ENCODE assay signal across 15 cellular contexts in genomic region chr4:177047851-177048174, GRCh38.
DNase-seq lines count a peak whose midpoint lies in the region; ATAC-seq and TF ChIP-seq lines count a peak whose summit lies in the region.
"Had no signal": no experiment of that assay in that cellular context is flagged by ENCODE, and none has a peak within 500 bp of the region (broad histone marks: within the 10 kb centered on the region; RNA-seq: fewer than 3 reads in every experiment).

No MANE protein-coding gene starts in this region.

- no peak for ATAC-seq in activated naive CD8-positive, alpha-beta T cell treated with anti-CD3 and anti-CD28 coated beads, Interleukin-2, amount 50 U/mL, for 24 hours

- H3K36me3 Mint-ChIP-seq in mesothelial cell of epicardium: no peaks in the 10 kb centered on the region
- no peaks in the 10 kb centered on the region for H3K36me3 Mint-ChIP-seq in activated naive CD8-positive, alpha-beta T cell treated with anti-CD3 and anti-CD28 coated beads, Interleukin-2, amount 50 U/mL, for 24 hours (ENCODE audit: low read depth)
- H3K36me3 Mint-ChIP-seq: naive B cell had no signal

- H3K4me3 Mint-ChIP-seq in mesothelial cell of epicardium: no peak overlapping the region
- H3K4me3 Mint-ChIP-seq in activated naive CD8-positive, alpha-beta T cell treated with anti-CD3 and anti-CD28 coated beads, Interleukin-2, amount 50 U/mL, for 24 hours: no peak overlapping the region
- H3K4me3 Mint-ChIP-seq: activated B cell treated with CpG ODN at 0.5 μM for 24 hours, naive B cell had no signal

- peaks cover 20% of the 10 kb centered on the region for H3K27me3 Mint-ChIP-seq in mesothelial cell of epicardium (ENCODE audit: low read depth)
- no peaks in the 10 kb centered on the region for H3K27me3 Mint-ChIP-seq in activated naive CD8-positive, alpha-beta T cell treated with anti-CD3 and anti-CD28 coated beads, Interleukin-2, amount 50 U/mL, for 24 hours
- H3K27me3 Mint-ChIP-seq: activated B cell treated with CpG ODN at 0.5 μM for 24 hours had no signal

- DNase-seq in NCI-H526 (lab: John Stamatoyannopoulos, UW) (peak; percentile 4 to 36), NCI-H526 treated with DMSO at 0.1 percent for 48 hours (lab: John Stamatoyannopoulos, UW) (no peak), RPMI7951 (ENCODE audit: low read depth) (peak; percentile 29), fibroblast of pulmonary artery (ENCODE audit: low read depth) (peak; percentile 6), superior temporal gyrus (ENCODE audit: extremely low spot score) (peak; percentile 22), mesothelial cell of epicardium (ENCODE audit: low spot score in 2 of 2, unreplicated experiment in 2 of 2) (no peak), NCI-H510A (lab: John Stamatoyannopoulos, UW) (no peak)
- DNase-seq in activated naive CD8-positive, alpha-beta T cell treated with anti-CD3 and anti-CD28 coated beads, Interleukin-2, amount 50 U/mL, for 24 hours: no peak
- DNase-seq: activated B cell treated with CpG ODN at 0.5 μM for 24 hours, DMS79, NCI-H524 treated with DMSO at 0.1 percent for 48 hours had no signal

- no peaks in the 10 kb centered on the region for H3K9me3 Mint-ChIP-seq in mesothelial cell of epicardium
- H3K9me3 Mint-ChIP-seq in activated naive CD8-positive, alpha-beta T cell treated with anti-CD3 and anti-CD28 coated beads, Interleukin-2, amount 50 U/mL, for 24 hours: no peaks in the 10 kb centered on the region
- H3K9me3 Mint-ChIP-seq: activated B cell treated with CpG ODN at 0.5 μM for 24 hours; activated T-helper 2 cell treated with anti-CD3 and anti-CD28 coated beads, Interferon-gamma antibody, Interleukin-2, Interleukin-4, amounts not matched to agents 10 μg/mL and 5 μg/mL and 100 μg/mL, durations not matched to agents 14 hours and 24 hours and 36 hours had no signal

- TF ChIP-seq CTCF in fibroblast of pulmonary artery (IDR thresholded peaks at IDR 0.05; ENCODE audit: low read length, missing control alignments): no peak
- TF ChIP-seq CTCF in mesothelial cell of epicardium (IDR thresholded peaks at IDR 0.05; ENCODE audit: unreplicated experiment): no peak

- no peak overlapping the region for H3K4me3 ChIP-seq in fibroblast of pulmonary artery (replicated peaks; ENCODE audit: low read depth, low read length)
- H3K4me3 ChIP-seq: MG63, thyroid gland had no signal

- no peak overlapping the region for H3K27ac Mint-ChIP-seq in mesothelial cell of epicardium
- no peak overlapping the region for H3K27ac Mint-ChIP-seq in activated naive CD8-positive, alpha-beta T cell treated with anti-CD3 and anti-CD28 coated beads, Interleukin-2, amount 50 U/mL, for 24 hours
- H3K27ac Mint-ChIP-seq: activated B cell treated with CpG ODN at 0.5 μM for 24 hours; activated T-helper 2 cell treated with anti-CD3 and anti-CD28 coated beads, Interferon-gamma antibody, Interleukin-2, Interleukin-4, amounts not matched to agents 10 μg/mL and 5 μg/mL and 100 μg/mL, durations not matched to agents 14 hours and 24 hours and 36 hours; naive B cell had no signal

- peaks cover 6% of the 10 kb centered on the region for H3K4me1 Mint-ChIP-seq in mesothelial cell of epicardium
- H3K4me1 Mint-ChIP-seq in activated naive CD8-positive, alpha-beta T cell treated with anti-CD3 and anti-CD28 coated beads, Interleukin-2, amount 50 U/mL, for 24 hours: no peaks in the 10 kb centered on the region
- H3K4me1 Mint-ChIP-seq: activated B cell treated with CpG ODN at 0.5 μM for 24 hours, naive B cell had no signal

Comparison
In these comparisons a context has a peak if more than half of its experiments do, and no peak if none do; other contexts are left out.
1. DNase-seq: peak in NCI-H526 (2 of 2), RPMI7951 (single experiment), fibroblast of pulmonary artery (single experiment) and superior temporal gyrus (single experiment); none in NCI-H526 treated with DMSO at 0.1 percent for 48 hours (single experiment), mesothelial cell of epicardium (0 of 2), NCI-H510A (single experiment) and activated naive CD8-positive, alpha-beta T cell treated with anti-CD3 and anti-CD28 coated beads, Interleukin-2, amount 50 U/mL, for 24 hours (single experiment).